Comparison of ENCODE assay signal across 1 cellular context in the genomic region with DNA sequence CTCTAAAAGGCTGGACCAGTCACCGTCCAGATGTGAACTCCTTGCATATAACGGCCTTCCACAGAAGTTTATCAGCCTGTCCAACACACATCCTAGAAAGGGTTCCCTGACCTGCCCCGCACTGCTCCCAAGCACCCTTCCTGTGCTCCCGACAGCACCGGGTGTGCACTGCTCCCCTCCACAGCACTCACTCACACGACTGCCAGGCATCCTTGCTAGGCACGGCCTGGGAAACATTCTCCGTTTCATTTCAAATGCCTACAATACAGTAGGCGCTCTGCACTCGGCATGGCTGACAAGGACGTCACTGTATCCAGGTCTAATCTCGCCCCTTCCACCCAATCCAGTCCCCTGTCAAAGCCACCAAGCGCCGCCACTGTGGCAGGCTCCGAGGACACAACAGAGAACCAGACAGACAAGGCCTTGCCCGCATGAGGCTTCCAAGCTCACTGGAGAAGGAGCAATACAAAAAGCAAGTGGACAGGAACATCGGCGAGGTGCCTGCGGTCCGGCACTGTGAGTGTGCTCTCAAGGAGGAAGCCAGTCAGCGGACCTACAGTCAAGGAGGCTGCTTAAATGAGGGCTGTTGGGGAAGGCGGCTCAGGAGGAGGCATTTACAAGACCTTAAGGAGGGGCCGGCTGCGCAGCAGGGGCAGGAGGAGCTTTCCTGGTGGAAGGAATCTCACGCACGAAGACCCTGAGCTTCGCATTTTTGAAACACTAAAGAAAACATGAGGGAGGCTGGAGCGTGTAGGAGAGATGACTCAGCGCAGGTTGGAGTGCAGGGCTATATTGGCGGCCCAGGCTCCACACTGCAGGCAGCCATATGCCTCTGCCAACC.
TF ChIP-seq lines count a peak whose summit lies in the region.

No MANE protein-coding gene starts in this region.

TF ChIP-seq in WTC11, 78 proteins besides CTCF, POLR2A, EP300 and RAD21 (continued from another document):
- no peak for TF ChIP-seq E2F1 (CRISPR knock-in tag; IDR thresholded peaks at IDR 0.05)
- no peak for TF ChIP-seq STAT6 (CRISPR knock-in tag; conservative IDR thresholded peaks at IDR 0.05; ENCODE audit: low read depth)
